In the genomic region with DNA sequence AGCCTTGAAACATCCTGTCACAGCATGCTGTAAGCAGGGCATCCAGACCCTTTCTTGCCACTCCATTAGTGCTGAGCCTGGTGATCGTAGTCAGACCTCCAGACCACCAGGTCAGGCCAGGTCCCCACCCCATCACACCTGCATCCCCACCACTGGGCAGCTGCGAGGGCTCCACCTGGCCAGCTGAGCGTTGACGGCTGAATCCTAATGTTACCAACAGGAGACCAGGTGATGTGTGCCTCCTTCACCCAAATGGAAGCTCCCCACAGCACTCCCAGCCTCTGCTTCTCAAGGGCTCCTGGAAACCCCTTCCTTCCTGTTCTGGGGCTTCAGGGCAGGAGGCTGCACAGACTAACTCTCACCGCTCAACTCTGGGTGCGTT, we compare ENCODE assay signal across 15 cellular contexts.
"Had no signal": no experiment of that assay in that cellular context is flagged by ENCODE, and none has a peak within 500 bp of the region (broad histone marks: within the 10 kb centered on the region; RNA-seq: fewer than 3 reads in every experiment).

No MANE protein-coding gene starts in this region.

- H3K4me3 Mint-ChIP-seq: activated CD8-positive, alpha-beta T cell treated with anti-CD3 and anti-CD28 coated beads for 36 hours; activated T-helper 1 cell treated with anti-CD3 and anti-CD28 coated beads, Interleukin-12 subunit alpha, Interleukin-12 subunit beta, Interleukin-2, Interleukin-4 antibody, amounts not matched to agents 30 ng/mL and 10 ng/mL and 1 ng/mL, durations not matched to agents 14 hours and 24 hours and 36 hours; naive B cell had no signal

- H3K4me1 Mint-ChIP-seq: naive B cell had no signal

- H3K4me1 ChIP-seq: thyroid gland had no signal

- H3K27me3 Mint-ChIP-seq: activated CD8-positive, alpha-beta T cell treated with anti-CD3 and anti-CD28 coated beads for 36 hours had no signal

- H3K27ac Mint-ChIP-seq: activated CD8-positive, alpha-beta T cell treated with anti-CD3 and anti-CD28 coated beads for 36 hours; activated T-helper 1 cell treated with anti-CD3 and anti-CD28 coated beads, Interleukin-12 subunit alpha, Interleukin-12 subunit beta, Interleukin-2, Interleukin-4 antibody, amounts not matched to agents 30 ng/mL and 10 ng/mL and 1 ng/mL, durations not matched to agents 14 hours and 24 hours and 36 hours had no signal

- H3K9me3 Mint-ChIP-seq: activated T-helper 1 cell treated with anti-CD3 and anti-CD28 coated beads, Interleukin-12 subunit alpha, Interleukin-12 subunit beta, Interleukin-2, Interleukin-4 antibody, amounts not matched to agents 30 ng/mL and 10 ng/mL and 1 ng/mL, durations not matched to agents 14 hours and 24 hours and 36 hours had no signal

- H3K27me3 ChIP-seq: brain microvascular endothelial cell, thyroid gland had no signal

- H3K4me3 ChIP-seq: stomach, thyroid gland had no signal

- H3K36me3 ChIP-seq: brain microvascular endothelial cell, esophagus squamous epithelium, stomach, thyroid gland had no signal

- H3K4me2 ChIP-seq: SK-N-SH had no signal

- H3K9ac ChIP-seq: SK-N-SH had no signal

- DNase-seq: activated CD8-positive, alpha-beta T cell treated with anti-CD3 and anti-CD28 coated beads for 36 hours; activated naive CD4-positive, alpha-beta T cell; esophagus squamous epithelium; glutamatergic neuron; midbrain; naive B cell; nucleus accumbens; SK-N-SH; stimulated activated CD4-positive, alpha-beta T cell treated with anti-CD3 and anti-CD28 coated beads, Interleukin-4, amount 100 ng/mL, for 4 hours; stomach; T-helper 1 cell; thyroid gland had no signal

- H3K9me3 ChIP-seq: esophagus squamous epithelium, SK-N-SH, thyroid gland had no signal

- ATAC-seq: activated CD8-positive, alpha-beta T cell treated with anti-CD3 and anti-CD28 coated beads for 36 hours had no signal

- H3K27ac ChIP-seq: thyroid gland, VCaP had no signal
